Comparison of ENCODE assay signal across 21 cellular contexts in genomic region chr9:75540185-75540584, GRCh38.
DNase-seq lines count a peak whose midpoint lies in the region; ATAC-seq, FAIRE-seq and TF ChIP-seq lines count a peak whose summit lies in the region.
"Had no signal": no experiment of that assay in that cellular context is flagged by ENCODE, and none has a peak within 500 bp of the region (broad histone marks: within the 10 kb centered on the region; RNA-seq: fewer than 3 reads in every experiment).

No MANE protein-coding gene starts in this region.

- no peak overlapping the region for H2BK15ac ChIP-seq in IMR-90 (ENCODE audit: low read depth, low read length)

- H3K4me1 ChIP-seq in HepG2 (ENCODE audit: insufficient read depth, low read length): no peaks in the 10 kb centered on the region
- no peaks in the 10 kb centered on the region for H3K4me1 ChIP-seq in right lobe of liver
- H3K4me1 ChIP-seq in IMR-90 (ENCODE audit: control insufficient read depth, insufficient read depth, low read length): no peaks in the 10 kb centered on the region
- H3K4me1 ChIP-seq in thoracic aorta (ENCODE audit: control insufficient read depth in 1 of 2, low read depth in 2 of 2): peaks cover 0 to 26% of the 10 kb centered on the region in 2 donors
- H3K4me1 ChIP-seq: BLaER1 treated with 17β-estradiol and CSF1 and Interleukin-3, amounts not matched to agents 10 nM and 100 nM; Caco-2 had no signal

- H2AFZ ChIP-seq in HepG2 (ENCODE audit: low read length) (no peak overlapping the region), IMR-90 (replicated peaks; ENCODE audit: low read length, poor library complexity) (no peak overlapping the region)

- H3K4me3 ChIP-seq in HepG2 (replicated peaks in 1 of 3; ENCODE audit: insufficient read depth in 1 of 3, low read depth in 2 of 3, low read length in 3 of 3) (no peak overlapping the region), right lobe of liver (no peak overlapping the region), IMR-90 (ENCODE audit: insufficient read depth, low read depth, low read length) (no peak overlapping the region), thoracic aorta (no peak overlapping the region)
- H3K4me3 ChIP-seq: BLaER1 treated with 17β-estradiol and CSF1 and Interleukin-3, amounts not matched to agents 10 nM and 100 nM; GM12878 had no signal

- FAIRE-seq in HepG2 (lab: Jason Lieb, UNC): no peak
- FAIRE-seq: D721Med, G401.6, GM12878, GM12892, GM18507 had no signal

- no peak overlapping the region for H3K56ac ChIP-seq in IMR-90 (ENCODE audit: extremely low read depth, insufficient read depth, low read length)

- H3K23ac ChIP-seq in IMR-90 (ENCODE audit: low read depth, low read length): no peak overlapping the region

- H3K9me3 ChIP-seq in HepG2 (ENCODE audit: low read length): no peaks in the 10 kb centered on the region
- no peaks in the 10 kb centered on the region for H3K9me3 ChIP-seq in right lobe of liver
- no peaks in the 10 kb centered on the region; the same call in 1 of the 2 replicates for H3K9me3 ChIP-seq in IMR-90 (ENCODE audit: control insufficient read depth, insufficient read depth, low read length)
- no peaks in the 10 kb centered on the region for H3K9me3 ChIP-seq in thoracic aorta
- H3K9me3 ChIP-seq: Caco-2 had no signal

- no peak overlapping the region for H2BK5ac ChIP-seq in IMR-90 (ENCODE audit: low read depth, low read length, poor library complexity, severe bottlenecking)

- no peak overlapping the region for H3K18ac ChIP-seq in IMR-90 (ENCODE audit: low read depth, low read length)

- no peak overlapping the region for H2BK20ac ChIP-seq in IMR-90 (ENCODE audit: low read depth, low read length)

- H2BK120ac ChIP-seq in IMR-90 (ENCODE audit: low read depth, low read length): no peak overlapping the region

- CTCF ChIA-PET in HepG2 (lab: Yijun Ruan, JAX; ENCODE audit: low intra/inter-chr PET ratio, low total read pairs) (no interaction called here), IMR-90 (lab: Yijun Ruan, JAX) (no interaction called here)

- 0% methylated on average over 1 of the region's 1 CpG for WGBS in HepG2 (ENCODE audit: low lambda C conversion rate)
- WGBS in right lobe of liver (ENCODE audit: insufficient coverage, low coverage, low lambda C conversion rate, missing lambda C conversion rate): 83% methylated on average over 1 of the region's 1 CpG
- no CpG with 5 or more reads among the region's 1 CpG for WGBS in IMR-90 (ENCODE audit: extremely low coverage in 2 of 2, insufficient read length in 1 of 2), 2 experiments

- TF ChIP-seq RAD21 in HepG2 (CRISPR knock-in tag; IDR thresholded peaks at IDR 0.05) (no peak), IMR-90 (IDR thresholded peaks at IDR 0.05; ENCODE audit: low read length) (no peak)

- H3K36me3 ChIP-seq in HepG2 (replicated peaks in 1 of 2; ENCODE audit: control insufficient read depth in 1 of 2, insufficient read depth in 2 of 2, low read length in 2 of 2) (no peaks in the 10 kb centered on the region), right lobe of liver (no peaks in the 10 kb centered on the region), IMR-90 (ENCODE audit: control insufficient read depth, insufficient read depth, low read length) (no peaks in the 10 kb centered on the region), thoracic aorta (no peaks in the 10 kb centered on the region)
- H3K36me3 ChIP-seq: BLaER1 treated with 17β-estradiol and CSF1 and Interleukin-3, amounts not matched to agents 10 nM and 100 nM had no signal

- TF ChIP-seq EP300 in HepG2 (IDR thresholded peaks at IDR 0.05; ENCODE audit: low read depth in 2 of 2, low read length in 2 of 2): no peak
- no peak for TF ChIP-seq EP300 in HepG2 (CRISPR knock-in tag; IDR thresholded peaks at IDR 0.05; ENCODE audit: borderline replicate concordance)

- no peak overlapping the region for H4K91ac ChIP-seq in IMR-90 (ENCODE audit: insufficient read depth, low read depth, low read length)

- TF ChIP-seq CTCF in HepG2 (CRISPR knock-in tag; IDR thresholded peaks at IDR 0.05) (no peak), right lobe of liver (IDR thresholded peaks at IDR 0.05) (no peak), IMR-90 (conservative IDR thresholded peaks at IDR 0.05; ENCODE audit: low read depth, low read length) (no peak), thoracic aorta (IDR thresholded peaks at IDR 0.05) (no peak)

- no peak overlapping the region for H2AK5ac ChIP-seq in IMR-90 (ENCODE audit: low read depth, low read length)

- H3K27ac ChIP-seq in HepG2 (ENCODE audit: extremely low read length, insufficient read depth, low read length) (no peak overlapping the region), right lobe of liver (no peak overlapping the region), IMR-90 (ENCODE audit: insufficient read depth, low read length) (no peak overlapping the region), thoracic aorta (peak overlapping the region; percentile 35 to 50)
- H3K27ac ChIP-seq: 22Rv1; BLaER1 treated with 17β-estradiol and CSF1 and Interleukin-3, amounts not matched to agents 10 nM and 100 nM; C4-2B had no signal

- DNase-seq in HepG2 (ENCODE audit: low spot score) (no peak), right lobe of liver (no peak), IMR-90 (no peak), thoracic aorta (ENCODE audit: low spot score) (no peak), GF-D8 (lab: John Stamatoyannopoulos, UW) (no peak), GM19240 (ENCODE audit: insufficient read length, low spot score) (no peak)
- DNase-seq: ACHN; Caco-2; Calu3; CD4-positive, alpha-beta T cell; CD8-positive, alpha-beta T cell; DMS79 treated with DMSO at 0.1 percent for 48 hours had no signal

- no peak overlapping the region for H3K4me2 ChIP-seq in HepG2 (ENCODE audit: low read depth, low read length)
- no peak overlapping the region for H3K4me2 ChIP-seq in IMR-90 (ENCODE audit: low read depth, low read length)
- H3K4me2 ChIP-seq: BLaER1 treated with 17β-estradiol and CSF1 and Interleukin-3, amounts not matched to agents 10 nM and 100 nM had no signal

- H4K20me1 ChIP-seq in HepG2 (ENCODE audit: insufficient read depth, low read length) (no peaks in the 10 kb centered on the region), IMR-90 (ENCODE audit: insufficient read depth, low read length) (no peaks in the 10 kb centered on the region)
- H4K20me1 ChIP-seq: BLaER1 treated with 17β-estradiol and CSF1 and Interleukin-3, amounts not matched to agents 10 nM and 100 nM had no signal

- dilution Hi-C loops in IMR-90 (cut with HindIII; ENCODE audit: low sequenced_read_pairs, unreplicated experiment): no loop called here

- in situ Hi-C loops in HepG2 (cut with HindIII; ENCODE audit: extremely low pct_ligation_motif_present, low pct_unique_long_range_greater_than_20kb) (no loop called here), IMR-90 (cut with MboI; ENCODE audit: low sequenced_read_pairs) (no loop called here)

- H4K8ac ChIP-seq in IMR-90 (ENCODE audit: low read depth in 2 of 2, low read length in 2 of 2): no peak overlapping the region

- intact Hi-C loops in HepG2 (cut with micrococcal nuclease; ENCODE audit: unreplicated experiment) (no loop called here), right lobe of liver (cut with DNase I) (no loop called here), IMR-90 (cut with micrococcal nuclease) (no loop called here)

- H3K9ac ChIP-seq in HepG2 (ENCODE audit: insufficient read depth, low read depth, low read length): no peak overlapping the region
- H3K9ac ChIP-seq in IMR-90 (ENCODE audit: low read depth, low read length): no peak overlapping the region
- H3K9ac ChIP-seq: BLaER1 treated with 17β-estradiol and CSF1 and Interleukin-3, amounts not matched to agents 10 nM and 100 nM had no signal

- POLR2A ChIA-PET in HepG2 (lab: Yijun Ruan, JAX): no interaction called here
- POLR2A ChIA-PET in IMR-90 (lab: Charles Lee; ENCODE audit: unreplicated experiment): no interaction called here

- H2AK9ac ChIP-seq in IMR-90 (replicated peaks; ENCODE audit: low read depth, low read length, poor library complexity): no peak overlapping the region

- H3K4ac ChIP-seq in IMR-90 (ENCODE audit: low read depth, low read length): no peak overlapping the region

- BruUV-seq in HepG2 (replicated peaks; lab: Mats Ljungman, UMichigan) (no TSS peak), IMR-90 (replicated peaks; lab: Mats Ljungman, UMichigan) (no TSS peak)

- ATAC-seq in HepG2 (no peak), right lobe of liver (no peak), IMR-90 (ENCODE audit: low read depth) (no peak), thoracic aorta (ENCODE audit: insufficient number of reproducible peaks, low FRiP score, low read depth) (no peak), GM19463 (IDR thresholded peaks at IDR 0.05; ENCODE audit: unreplicated experiment) (no peak)
- ATAC-seq: CD8-positive, alpha-beta T cell; GM12878 had no signal

- H3K9me1 ChIP-seq in IMR-90 (ENCODE audit: insufficient read depth, low read length): no peaks in the 10 kb centered on the region

- no peaks in the 10 kb centered on the region for H3K79me2 ChIP-seq in HepG2 (ENCODE audit: insufficient read depth, low read length)

- no peak overlapping the region for H4K5ac ChIP-seq in IMR-90 (ENCODE audit: low read depth, low read length)

- TF ChIP-seq POLR2A in HepG2 (IDR thresholded peaks at IDR 0.05; ENCODE audit: insufficient read depth in 1 of 2, low read depth in 2 of 2, low read length in 2 of 2) (no peak), right lobe of liver (IDR thresholded peaks at IDR 0.05) (no peak), IMR-90 (IDR thresholded peaks at IDR 0.05; ENCODE audit: low read depth, low read length) (no peak)

- no peaks in the 10 kb centered on the region for H3K79me1 ChIP-seq in IMR-90 (ENCODE audit: low read depth in 1 of 2, low read length in 2 of 2)

- no peaks in the 10 kb centered on the region for H3K27me3 ChIP-seq in HepG2 (ENCODE audit: control insufficient read depth in 1 of 2, insufficient read depth in 2 of 2, low read length in 2 of 2)
- H3K27me3 ChIP-seq in right lobe of liver: no peaks in the 10 kb centered on the region
- H3K27me3 ChIP-seq in IMR-90 (ENCODE audit: control insufficient read depth, insufficient read depth, low read length): no peaks in the 10 kb centered on the region
- H3K27me3 ChIP-seq in thoracic aorta (replicated peaks; ENCODE audit: insufficient read depth): no peaks in the 10 kb centered on the region
- H3K27me3 ChIP-seq: BLaER1 treated with 17β-estradiol and CSF1 and Interleukin-3, amounts not matched to agents 10 nM and 100 nM had no signal

- no peak overlapping the region for H3K14ac ChIP-seq in IMR-90 (replicated peaks; ENCODE audit: low read depth, low read length)

TF ChIP-seq in HepG2, 621 proteins besides CTCF, POLR2A, EP300 and RAD21 (continues in another document):
- peak; percentile 50; the same call in 1 of the 2 replicates for TF ChIP-seq MAFF (IDR thresholded peaks at IDR 0.05; ENCODE audit: low read depth, low read length)

TF ChIP-seq in IMR-90, 13 proteins besides CTCF, POLR2A, EP300 and RAD21:
- TF ChIP-seq CEBPB (IDR thresholded peaks at IDR 0.05; ENCODE audit: low read depth, low read length) (no peak), MAFK (IDR thresholded peaks at IDR 0.05; ENCODE audit: low read depth, low read length) (peak; percentile 49)

Comparison
In these comparisons a context has a peak if more than half of its experiments do, and no peak if none do; other contexts are left out.
1. H3K27ac ChIP-seq: peak in thoracic aorta (2 of 2); none in HepG2 (single experiment), right lobe of liver (0 of 3) and IMR-90 (single experiment).